In genomic region chr17:45619983-45620382, GRCh38 we compare ENCODE assay signal across 7 cellular contexts.
DNase-seq lines count a peak whose midpoint lies in the region; ATAC-seq and TF ChIP-seq lines count a peak whose summit lies in the region.
"Not testable (repeated sequence)": the region's sequence is repeated elsewhere in the genome, so short reads cannot be mapped to it uniquely, and the experiment has no call there.

No MANE protein-coding gene starts in this region.

- DNase-seq in MG63 (peak; percentile 80), lower leg skin (ENCODE audit: low spot score in 2 of 2) (peak; percentile 80 to 96)
- DNase-seq in activated CD8-positive, alpha-beta memory T cell treated with anti-CD3 and anti-CD28 coated beads, Interleukin-2, amount 50 U/mL, for 1 hour (ENCODE audit: extremely low read depth), result peak; percentile 48
- DNase-seq in stimulated activated CD4-positive, alpha-beta T cell treated with anti-CD3 and anti-CD28 coated beads, Interleukin-12 subunit alpha, Interleukin-12 subunit beta, amount 100 ng/mL, for 48 hours (ENCODE audit: low read depth in 2 of 3, low spot score in 1 of 3), result peak; percentile 77 to 86 (median 78)

- H3K4me3 ChIP-seq in MG63 (peak overlapping the region; percentile 45), ectodermal cell (ENCODE audit: insufficient read depth, low read depth, low read length) (peak overlapping the region; percentile 37), lower leg skin (ENCODE audit: low read depth, poor library complexity, severe bottlenecking) (peak overlapping the region; percentile 32)

- not testable (repeated sequence) for H3K9me3 ChIP-seq in MG63; ectodermal cell (ENCODE audit: control insufficient read depth, low read length)

- not testable (repeated sequence) for H3K27ac ChIP-seq in ectodermal cell (ENCODE audit: insufficient read depth, low read depth, low read length, poor library complexity, severe bottlenecking)

- H3K4me1 ChIP-seq in ectodermal cell (ENCODE audit: control insufficient read depth, insufficient read depth, low read length), result not testable (repeated sequence)

- ATAC-seq in GM18867 (IDR thresholded peaks at IDR 0.05; ENCODE audit: unreplicated experiment) (peak; percentile 99), HG02763 (IDR thresholded peaks at IDR 0.05; ENCODE audit: unreplicated experiment) (peak; percentile 99)

- not testable (repeated sequence) for H3K36me3 ChIP-seq in MG63; ectodermal cell (ENCODE audit: control insufficient read depth, insufficient read depth, low read length)

- not testable (repeated sequence) for H3K27me3 ChIP-seq in MG63; ectodermal cell (ENCODE audit: control insufficient read depth, insufficient read depth, low read length, poor library complexity, severe bottlenecking)

- not testable (repeated sequence) for TF ChIP-seq CTCF in lower leg skin (IDR thresholded peaks at IDR 0.05)

- 1 to 3% methylated on average over 6 to 7 of the region's 16 CpGs for WGBS in ectodermal cell, 2 experiments
- WGBS in lower leg skin, 2 donors, result 1% methylated on average over 6 to 11 of the region's 16 CpGs

- intact Hi-C loops in lower leg skin (cut with DNase I; ENCODE audit: low total_unique reads), result not testable (repeated sequence)

- not testable (repeated sequence) for TF ChIP-seq POLR2A in lower leg skin (IDR thresholded peaks at IDR 0.05)
